8 cellular contexts compared by ENCODE assay signal in genomic region chr11:62621567-62622470, GRCh38. TPM values are rescaled to one million over a fixed set of nuclear protein-coding genes. Genes with fewer than 3 reads are reported as not detected.
A peak's percentile ranks its signal among the peaks of the same experiment; 100 is the strongest.
DNase-seq lines count a peak whose midpoint lies in the region; ATAC-seq, FAIRE-seq and TF ChIP-seq lines count a peak whose summit lies in the region.

Gene B3GAT3, minus strand, starts transcription at chr11:62621986. Its CDS starts 39 bp downstream, at chr11:62621947.

- H3K27me3 ChIP-seq in heart left ventricle = no peaks in the 10 kb centered on the region

- CTCF ChIA-PET in T-cell (lab: Charles Lee) = interaction anchor here (0.5 to 2.3 kb wide), 10 partner anchors 9 to 233 kb away, joined by 3 to 17 read pairs (median 6); partner anchors contain the start of genes C11orf98 (in 1 of the 2), CSKMT (in 1 of the 2), MTA2 (in 1 of the 2) and ROM1 (in 1 of the 2)

- peak; percentile 89 for ATAC-seq in HG02840 (IDR thresholded peaks at IDR 0.05; ENCODE audit: low FRiP score, unreplicated experiment)
- peak; percentile 79 to 84 (median 82) for ATAC-seq in T-cell (replicated peaks in 1 of 4)
- peak; percentile 98 to 99 (median 99) for ATAC-seq in heart left ventricle

- 0 to 1% (median 1%) methylated on average over 66 to 77 of the region's 77 CpGs for whole genome bisulfite sequencing in adipose tissue, 3 donors
- 1 to 4% (median 1%) methylated on average over 22 to 77 of the region's 77 CpGs for WGBS in heart left ventricle, 4 donors

- no peaks in the 10 kb centered on the region for H3K9me3 ChIP-seq in heart left ventricle

- peak; percentile 98 for DNase-seq in GM12891 (ENCODE audit: insufficient read length, low spot score)
- DNase-seq in NCI-H1436 treated with DMSO at 0.1 percent for 48 hours (lab: John Stamatoyannopoulos, UW) = peak; percentile 78
- peak; percentile 89 to 97 (median 95) for DNase-seq in T-cell
- peak; percentile 96 to 99 (median 99) for DNase-seq in heart left ventricle
- peak; percentile 98 for DNase-seq in pons (ENCODE audit: low spot score)
- peak; percentile 98 for DNase-seq in type B pancreatic cell (ENCODE audit: extremely low spot score, unreplicated experiment)

- peaks cover 14% of the 10 kb centered on the region for H3K36me3 Mint-ChIP-seq in T-cell
- H3K36me3 Mint-ChIP-seq in type B pancreatic cell = peaks cover 9% of the 10 kb centered on the region

- intact Hi-C loops in heart left ventricle (cut with DNase I) = no loop called here

- TF ChIP-seq POLR2A in GM12891 (IDR thresholded peaks at IDR 0.05; ENCODE audit: low read depth, low read length) = peak; percentile 64
- TF ChIP-seq POLR2A in heart left ventricle (IDR thresholded peaks at IDR 0.05) = peak in 1 of 2 donors; percentile 85

- POLR2A ChIA-PET in T-cell (lab: Charles Lee) = interaction anchor here (0.6 to 1.5 kb wide), 14 partner anchors 17 to 1647 kb away, joined by 3 to 9 read pairs (median 5); partner anchors contain the start of genes C11orf98 (in 1 of the 2), CSKMT (in 1 of the 2), LBHD1 (in 1 of the 2) and TUT1 (in 1 of the 2)

- peak within 1 kb of the TSS; percentile 43 to 94 (median 80) for H3K4me3 ChIP-seq in heart left ventricle

- peaks cover 17 to 27% (median 24%) of the 10 kb centered on the region in 3 donors for H3K4me1 Mint-ChIP-seq in T-cell
- H3K4me1 Mint-ChIP-seq in type B pancreatic cell (ENCODE audit: unreplicated experiment) = peaks cover 19% of the 10 kb centered on the region

- H3K4me1 ChIP-seq in heart left ventricle = peaks cover 0 to 28% (median 14%) of the 10 kb centered on the region in 12 donors

- H3K9me3 Mint-ChIP-seq in T-cell (no peaks in the 10 kb centered on the region), type B pancreatic cell (no peaks in the 10 kb centered on the region)

- peak; percentile 96 for FAIRE-seq in GM12891 (lab: Jason Lieb, UNC)

- peak within 1 kb of the TSS; percentile 71 for H3K27ac ChIP-seq in adipose tissue (ENCODE audit: low read depth, low read length)
- H3K27ac ChIP-seq in heart left ventricle = peak within 1 kb of the TSS; percentile 69 to 96 (median 88)

- peak in 2 of 12 donors; percentile 4 for TF ChIP-seq CTCF in heart left ventricle (IDR thresholded peaks at IDR 0.05)
- peak; percentile 47 for TF ChIP-seq CTCF in type B pancreatic cell (conservative IDR thresholded peaks at IDR 0.05)

- H3K36me3 ChIP-seq in heart left ventricle = peaks cover 2 to 43% (median 34%) of the 10 kb centered on the region in 9 donors

- H3K27ac Mint-ChIP-seq in T-cell (peak within 1 kb of the TSS; percentile 96 to 97), type B pancreatic cell (peak within 1 kb of the TSS; percentile 94)

- H3K4me3 Mint-ChIP-seq in T-cell (peak within 1 kb of the TSS; percentile 90 to 99 (median 94)), type B pancreatic cell (peak within 1 kb of the TSS; percentile 98)

- no peaks in the 10 kb centered on the region for H3K27me3 Mint-ChIP-seq in T-cell
- H3K27me3 Mint-ChIP-seq in type B pancreatic cell = no peaks in the 10 kb centered on the region

TF ChIP-seq in GM12891, 5 proteins besides CTCF, POLR2A, EP300 and RAD21:
- peak; percentile 23; the same call in 1 of the 2 replicates for TF ChIP-seq POU2F2 (IDR thresholded peaks at IDR 0.05; ENCODE audit: low read depth, low read length)
- TF ChIP-seq TAF1 (IDR thresholded peaks at IDR 0.05; ENCODE audit: low read depth, low read length) = peak; percentile 21; the same call in 1 of the 2 replicates
- TF ChIP-seq SPI1 (IDR thresholded peaks at IDR 0.05; ENCODE audit: low read depth, low read length) = no peak
- peak; percentile 81 for TF ChIP-seq POLR2AphosphoS5 (IDR thresholded peaks at IDR 0.05; ENCODE audit: low read depth, low read length)
- no peak for TF ChIP-seq PAX5 (IDR thresholded peaks at IDR 0.05; ENCODE audit: insufficient read depth, low read length, severe bottlenecking)

RNA-seq across cellular contexts. Expression of gene B3GAT3, which starts in this region (rescaled TPM):
- polyA plus RNA-seq in GM12891 (2012; ENCODE audit: low read depth, missing spikeins) = 31.9 TPM
- total RNA-seq in T-cell (10 to 100 TPM; 59.0 to 94.5 (median 90.5) TPM), heart left ventricle (10 to 100 TPM in 7 of 9 donors, 1 to 10 TPM in 2; 9.2 to 20.5 (median 12.3) TPM), type B pancreatic cell (ENCODE audit: low replicate concordance) (43.4 and 50.0 TPM in 2 replicates)
- polyA plus RNA-seq in adipose tissue (10 to 100 TPM; 25.0 to 42.7 (median 39.8) TPM), heart left ventricle (10 to 100 TPM; 19.1 to 38.1 TPM)

Comparison
In these comparisons a context has a peak if more than half of its experiments do, and no peak if none do; other contexts are left out.
1. Peak in every context shown above with its lines: DNase-seq, ATAC-seq, H3K4me3 ChIP-seq and H3K27ac ChIP-seq.